16 cellular contexts compared by ENCODE assay signal in the genomic region with DNA sequence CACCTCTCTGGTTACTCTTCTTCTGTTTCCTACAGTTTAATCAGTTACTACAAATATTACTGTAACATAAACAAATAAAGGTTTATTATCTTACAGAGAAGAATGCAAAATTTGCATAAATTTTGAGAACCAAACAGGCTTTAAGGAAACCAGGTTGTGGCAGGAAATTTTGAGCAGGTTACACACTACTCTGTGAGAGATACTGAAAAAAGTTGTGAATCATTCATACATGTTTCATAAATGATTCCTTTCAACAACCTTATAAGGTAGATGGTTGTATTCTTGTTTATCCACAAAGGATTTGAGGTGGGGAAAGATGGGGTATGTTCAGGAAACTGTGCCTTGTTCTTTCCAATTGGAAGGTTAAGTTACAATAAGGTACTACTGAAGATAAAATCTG.
"Had no signal": no experiment of that assay in that cellular context is flagged by ENCODE, and none has a peak within 500 bp of the region (broad histone marks: within the 10 kb centered on the region; RNA-seq: fewer than 3 reads in every experiment).

No MANE protein-coding gene starts in this region.

- H3K4me3 Mint-ChIP-seq: activated B cell treated with CpG ODN at 0.5 μM for 24 hours; activated CD8-positive, alpha-beta T cell treated with anti-CD3 and anti-CD28 coated beads, Interleukin-2, amount 10 ng/mL, durations not matched to agents 7 days and 5 days; central memory CD8-positive, alpha-beta T cell; neural progenitor cell had no signal

- ATAC-seq: activated CD8-positive, alpha-beta T cell treated with anti-CD3 and anti-CD28 coated beads, Interleukin-2, amount 10 ng/mL, durations not matched to agents 7 days and 5 days; lower lobe of right lung had no signal

- H3K27ac Mint-ChIP-seq: activated B cell treated with CpG ODN at 0.5 μM for 24 hours; activated CD8-positive, alpha-beta T cell treated with anti-CD3 and anti-CD28 coated beads, Interleukin-2, amount 10 ng/mL, durations not matched to agents 7 days and 5 days; neural progenitor cell had no signal

- H3K27me3 Mint-ChIP-seq: activated B cell treated with CpG ODN at 0.5 μM for 24 hours; central memory CD8-positive, alpha-beta T cell had no signal

- DNase-seq: activated B cell treated with CpG ODN at 0.5 μM for 24 hours; activated CD8-positive, alpha-beta memory T cell treated with anti-CD3 and anti-CD28 coated beads, Interleukin-2, amount 50 U/mL, for 48 hours; activated CD8-positive, alpha-beta T cell treated with anti-CD3 and anti-CD28 coated beads, Interleukin-2, amount 10 ng/mL, durations not matched to agents 7 days and 5 days; activated gamma-delta T cell treated with Interleukin-2 at 50 U/mL for 16 hours; cortex of kidney; effector CD8-positive, alpha-beta T cell; hypothalamus; lower lobe of right lung; midbrain; ovary; SHP77; stimulated activated CD4-positive, alpha-beta T cell treated with anti-CD3 and anti-CD28 coated beads, Interleukin-4, amount 100 ng/mL, for 1 hour; T-helper 2 cell had no signal

- FAIRE-seq: TTC549 had no signal

- H3K9me3 Mint-ChIP-seq: central memory CD8-positive, alpha-beta T cell had no signal
